ENCODE assay signal across 23 cellular contexts in the genomic region with DNA sequence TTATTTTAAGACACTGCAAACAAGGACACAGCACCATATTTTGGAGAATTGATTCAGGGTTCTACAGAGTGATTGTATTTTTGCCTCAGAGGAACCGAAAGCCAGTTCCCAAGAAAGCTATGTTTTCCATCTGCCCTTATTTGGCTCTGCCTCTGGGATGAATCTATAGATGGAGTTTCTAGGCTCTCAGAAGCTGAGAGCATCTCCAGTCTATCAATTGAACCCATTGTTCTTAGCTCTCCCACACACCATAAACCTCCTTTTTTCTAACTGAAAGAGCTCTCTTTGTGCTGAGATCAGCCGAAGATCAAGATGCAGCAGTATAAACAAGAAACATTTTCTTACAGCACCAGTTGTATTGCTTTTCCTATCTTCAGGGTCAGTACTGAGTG. TPM values are rescaled to one million over a fixed set of nuclear protein-coding genes. Genes with fewer than 3 reads are reported as not detected.
A peak's percentile ranks its signal among the peaks of the same experiment; 100 is the strongest.
DNase-seq lines count a peak whose midpoint lies in the region; ATAC-seq and TF ChIP-seq lines count a peak whose summit lies in the region.
"Had no signal": no experiment of that assay in that cellular context is flagged by ENCODE, and none has a peak within 500 bp of the region (broad histone marks: within the 10 kb centered on the region; RNA-seq: fewer than 3 reads in every experiment).

No MANE protein-coding gene starts in this region.

- H3K27me3 ChIP-seq in lower lobe of right lung (ENCODE audit: low read depth) = no peaks in the 10 kb centered on the region
- H3K27me3 ChIP-seq: SJSA1, upper lobe of left lung had no signal

- H3K27ac ChIP-seq in temporal lobe (ENCODE audit: low read depth, low read length) (peak overlapping the region; percentile 87), lower lobe of right lung (no peak overlapping the region)
- H3K27ac ChIP-seq: adrenal gland, C4-2B, left lung, prostate gland, SJSA1, upper lobe of left lung had no signal

- peaks cover 14% of the 10 kb centered on the region for H3K36me3 Mint-ChIP-seq in brain
- H3K36me3 Mint-ChIP-seq in natural killer cell treated with Interleukin-12 subunit alpha and Interleukin-12 subunit beta and Interleukin-15 and Interleukin-18, amount 100 ng/mL, for 72 hours = no peaks in the 10 kb centered on the region
- H3K36me3 Mint-ChIP-seq: stimulated activated memory B cell treated with anti-CD40 and anti-IgM and Interleukin-4, amounts not matched to agents 10 μg/mL and 1 μg/mL and 100 μg/mL, for 72 hours had no signal

- DNase-seq in HT1080 (ENCODE audit: low read depth) = peak; percentile 27
- DNase-seq in inferior parietal cortex (ENCODE audit: extremely low spot score) = peak; percentile 43
- no peak for DNase-seq in lower lobe of right lung
- no peak for DNase-seq in natural killer cell treated with Interleukin-12 subunit alpha and Interleukin-12 subunit beta and Interleukin-15 and Interleukin-18, amount 100 ng/mL, for 72 hours (ENCODE audit: low spot score)
- DNase-seq: activated CD4-positive, alpha-beta T cell treated with anti-CD3 and anti-CD28 coated beads for 36 hours; adrenal gland; cerebellar nuclear complex; DMS153; left lung; NCI-H187 treated with DMSO at 0.1 percent for 48 hours; NCI-H510A treated with DMSO at 0.1 percent for 48 hours; stimulated activated CD4-positive, alpha-beta T cell treated with anti-CD3 and anti-CD28 coated beads, Interleukin-12 subunit alpha, Interleukin-12 subunit beta, amount 100 ng/mL, for 4 hours; upper lobe of left lung had no signal

- H3K4me1 Mint-ChIP-seq in brain = peaks cover 35% of the 10 kb centered on the region
- H3K4me1 Mint-ChIP-seq in natural killer cell treated with Interleukin-12 subunit alpha and Interleukin-12 subunit beta and Interleukin-15 and Interleukin-18, amount 100 ng/mL, for 72 hours (ENCODE audit: low read depth in 2 of 2) = no peaks in the 10 kb centered on the region
- H3K4me1 Mint-ChIP-seq: activated CD4-positive, alpha-beta T cell treated with anti-CD3 and anti-CD28 coated beads for 36 hours had no signal

- H3K27me3 Mint-ChIP-seq in brain = no peaks in the 10 kb centered on the region
- peaks cover 0 to 13% of the 10 kb centered on the region in 2 donors for H3K27me3 Mint-ChIP-seq in natural killer cell treated with Interleukin-12 subunit alpha and Interleukin-12 subunit beta and Interleukin-15 and Interleukin-18, amount 100 ng/mL, for 72 hours
- H3K27me3 Mint-ChIP-seq: stimulated activated memory B cell treated with anti-CD40 and anti-IgM and Interleukin-4, amounts not matched to agents 10 μg/mL and 1 μg/mL and 100 μg/mL, for 72 hours had no signal

- no peaks in the 10 kb centered on the region for H3K9me3 ChIP-seq in lower lobe of right lung
- H3K9me3 ChIP-seq: adrenal gland, left lung, prostate gland, SJSA1, upper lobe of left lung had no signal

- H3K36me3 ChIP-seq in lower lobe of right lung = no peaks in the 10 kb centered on the region
- H3K36me3 ChIP-seq: adrenal gland, left lung, prostate gland, SJSA1, upper lobe of left lung had no signal

- TF ChIP-seq CTCF in brain (conservative IDR thresholded peaks at IDR 0.05) (no peak), lower lobe of right lung (IDR thresholded peaks at IDR 0.05) (no peak)

- H3K4me1 ChIP-seq in lower lobe of right lung = no peaks in the 10 kb centered on the region
- H3K4me1 ChIP-seq: adrenal gland, left lung, prostate gland, SJSA1, upper lobe of left lung had no signal

- peak overlapping the region; percentile 4 to 85 (median 30) for H3K27ac Mint-ChIP-seq in brain
- no peak overlapping the region for H3K27ac Mint-ChIP-seq in natural killer cell treated with Interleukin-12 subunit alpha and Interleukin-12 subunit beta and Interleukin-15 and Interleukin-18, amount 100 ng/mL, for 72 hours
- H3K27ac Mint-ChIP-seq: activated CD4-positive, alpha-beta T cell treated with anti-CD3 and anti-CD28 coated beads for 36 hours; stimulated activated memory B cell treated with anti-CD40 and anti-IgM and Interleukin-4, amounts not matched to agents 10 μg/mL and 1 μg/mL and 100 μg/mL, for 72 hours had no signal

- no peaks in the 10 kb centered on the region for H3K9me3 Mint-ChIP-seq in brain
- H3K9me3 Mint-ChIP-seq in natural killer cell treated with Interleukin-12 subunit alpha and Interleukin-12 subunit beta and Interleukin-15 and Interleukin-18, amount 100 ng/mL, for 72 hours = no peaks in the 10 kb centered on the region
- H3K9me3 Mint-ChIP-seq: stimulated activated memory B cell treated with anti-CD40 and anti-IgM and Interleukin-4, amounts not matched to agents 10 μg/mL and 1 μg/mL and 100 μg/mL, for 72 hours had no signal

- intact Hi-C loops in lower lobe of right lung (cut with DNase I) = no loop called here

- H3K4me3 ChIP-seq in lower lobe of right lung = no peak overlapping the region
- H3K4me3 ChIP-seq: adrenal gland, left lung, prostate gland, SJSA1, upper lobe of left lung had no signal

- ATAC-seq in lower lobe of right lung (no peak), HG02870 (IDR thresholded peaks at IDR 0.05; ENCODE audit: unreplicated experiment) (no peak), GM18502 (IDR thresholded peaks at IDR 0.05; ENCODE audit: poor library complexity, unreplicated experiment) (no peak)
- no peak for ATAC-seq in natural killer cell treated with Interleukin-12 subunit alpha and Interleukin-12 subunit beta and Interleukin-15 and Interleukin-18, amount 100 ng/mL, for 72 hours
- ATAC-seq: activated CD4-positive, alpha-beta T cell treated with anti-CD3 and anti-CD28 coated beads for 36 hours; HepG2; left lung; stimulated activated memory B cell treated with anti-CD40 and anti-IgM and Interleukin-4, amounts not matched to agents 10 μg/mL and 1 μg/mL and 100 μg/mL, for 72 hours had no signal

- peak overlapping the region in 1 of 5 experiments; percentile 18 for H3K4me3 Mint-ChIP-seq in brain
- H3K4me3 Mint-ChIP-seq in natural killer cell treated with Interleukin-12 subunit alpha and Interleukin-12 subunit beta and Interleukin-15 and Interleukin-18, amount 100 ng/mL, for 72 hours = no peak overlapping the region
- H3K4me3 Mint-ChIP-seq: activated CD4-positive, alpha-beta T cell treated with anti-CD3 and anti-CD28 coated beads for 36 hours; stimulated activated memory B cell treated with anti-CD40 and anti-IgM and Interleukin-4, amounts not matched to agents 10 μg/mL and 1 μg/mL and 100 μg/mL, for 72 hours had no signal

RNA-seq across cellular contexts. Expression of a gene that starts 16.9 kb away (rescaled TPM):
- total RNA-seq in HT1080 (2014; rRNA removed; shearing (Covaris generic)) = 0.30 and 0.37 TPM in 2 replicates
- polyA plus RNA-seq in HT1080 (2015; cell fraction: cytosol; rRNA removed) = 0.07 TPM in 1 of 2 replicates, not detected in the other
- polyA plus RNA-seq in HT1080 (2015; cell fraction: nucleus; rRNA removed) = 0.16 and 0.42 TPM in 2 replicates
- 1,325 TPM for polyA plus RNA-seq in brain (ENCODE audit: insufficient read depth, low read depth, low replicate concordance)
- 10.1 TPM for total RNA-seq in temporal lobe
- total RNA-seq in lower lobe of right lung = 0.59 TPM
- total RNA-seq in natural killer cell treated with Interleukin-12 subunit alpha and Interleukin-12 subunit beta and Interleukin-15 and Interleukin-18, amount 100 ng/mL, for 72 hours = not detected
- total RNA-seq: activated CD4-positive, alpha-beta T cell treated with anti-CD3 and anti-CD28 coated beads for 36 hours; M059J; SJSA1 had no signal

RNA-seq across cellular contexts. Expression of a gene that starts 38.5 kb away (rescaled TPM):
- 0.63 and 0.68 TPM in 2 replicates for total RNA-seq in HT1080 (2014; rRNA removed; shearing (Covaris generic))
- 0.12 and 0.24 TPM in 2 replicates for polyA plus RNA-seq in HT1080 (2015; cell fraction: cytosol; rRNA removed)
- polyA plus RNA-seq in HT1080 (2015; cell fraction: nucleus; rRNA removed) = 0.36 and 0.56 TPM in 2 replicates
- 8.2 TPM for polyA plus RNA-seq in brain (ENCODE audit: insufficient read depth, low read depth, low replicate concordance)
- total RNA-seq in temporal lobe (33.2 TPM), lower lobe of right lung (0.59 TPM)
- total RNA-seq in natural killer cell treated with Interleukin-12 subunit alpha and Interleukin-12 subunit beta and Interleukin-15 and Interleukin-18, amount 100 ng/mL, for 72 hours = under 1 TPM; 0.22 to 0.45 TPM
- polyA plus RNA-seq: HepG2 had no signal

Comparison
In these comparisons a context has a peak if more than half of its experiments do, and no peak if none do; other contexts are left out.
1. DNase-seq: peak in HT1080 (single experiment) and inferior parietal cortex (single experiment); none in lower lobe of right lung (single experiment) and natural killer cell treated with Interleukin-12 subunit alpha and Interleukin-12 subunit beta and Interleukin-15 and Interleukin-18, amount 100 ng/mL, for 72 hours (single experiment).
2. H3K27ac Mint-ChIP-seq: peak in brain (5 of 5); none in natural killer cell treated with Interleukin-12 subunit alpha and Interleukin-12 subunit beta and Interleukin-15 and Interleukin-18, amount 100 ng/mL, for 72 hours (0 of 2).
3. RNA of a gene that starts 38.5 kb away (total RNA-seq): 33.2 TPM in temporal lobe (single experiment); 0.63 to 0.68 TPM in HT1080, 0.59 TPM in lower lobe of right lung (single experiment) and 0.22 to 0.45 TPM in natural killer cell treated with Interleukin-12 subunit alpha and Interleukin-12 subunit beta and Interleukin-15 and Interleukin-18, amount 100 ng/mL, for 72 hours; every median in the first group is over 10 times any median in the second.